Comparison of ENCODE assay signal across 15 cellular contexts in genomic region chr18:47799376-47799775, GRCh38.
DNase-seq lines count a peak whose midpoint lies in the region; ATAC-seq and TF ChIP-seq lines count a peak whose summit lies in the region.
"Had no signal": no experiment of that assay in that cellular context is flagged by ENCODE, and none has a peak within 500 bp of the region (broad histone marks: within the 10 kb centered on the region; RNA-seq: fewer than 3 reads in every experiment).

No MANE protein-coding gene starts in this region.

- H3K4me3 ChIP-seq in HEK293 (ENCODE audit: low read depth, low read length): no peak overlapping the region

- TF ChIP-seq CTCF in HEK293 (tag by site-specific recombination; IDR thresholded peaks at IDR 0.05) (no peak), endothelial cell (IDR thresholded peaks at IDR 0.05; ENCODE audit: unreplicated experiment) (no peak), mesothelial cell of epicardium (IDR thresholded peaks at IDR 0.05; ENCODE audit: unreplicated experiment) (no peak), type B pancreatic cell (conservative IDR thresholded peaks at IDR 0.05) (no peak)

- H3K27ac Mint-ChIP-seq in endothelial cell (ENCODE audit: unreplicated experiment): peak overlapping the region; percentile 91
- H3K27ac Mint-ChIP-seq in mesothelial cell of epicardium: peak overlapping the region; percentile 58
- H3K27ac Mint-ChIP-seq in type B pancreatic cell: no peak overlapping the region
- H3K27ac Mint-ChIP-seq: B cell; CD4-positive, alpha-beta memory T cell had no signal

- no peak for DNase-seq in endothelial cell (ENCODE audit: low spot score)
- no peak for DNase-seq in mesothelial cell of epicardium (ENCODE audit: low spot score in 2 of 2, unreplicated experiment in 2 of 2)
- no peak for DNase-seq in HT-29 (ENCODE audit: low spot score)
- DNase-seq in DMS79 treated with DMSO at 0.1 percent for 48 hours (lab: John Stamatoyannopoulos, UW): no peak
- no peak for DNase-seq in type B pancreatic cell (ENCODE audit: extremely low spot score, unreplicated experiment)
- DNase-seq: CD4-positive, alpha-beta memory T cell; DMS153; DND-41; GF-D8; HCEC 1CT had no signal

- H3K4me3 Mint-ChIP-seq in endothelial cell (ENCODE audit: unreplicated experiment) (no peak overlapping the region), mesothelial cell of epicardium (no peak overlapping the region), type B pancreatic cell (no peak overlapping the region)
- H3K4me3 Mint-ChIP-seq: B cell; CD4-positive, alpha-beta memory T cell had no signal

- no peak for ATAC-seq in GM21390 (IDR thresholded peaks at IDR 0.05; ENCODE audit: unreplicated experiment)

- no peaks in the 10 kb centered on the region for H3K9me3 ChIP-seq in HEK293 (ENCODE audit: control insufficient read depth, insufficient read depth, low read depth, low read length)

- POLR2A ChIA-PET in HEK293 (lab: Yijun Ruan, JAX): no interaction called here

- H3K9me3 Mint-ChIP-seq in endothelial cell (ENCODE audit: unreplicated experiment) (no peaks in the 10 kb centered on the region), mesothelial cell of epicardium (no peaks in the 10 kb centered on the region), type B pancreatic cell (no peaks in the 10 kb centered on the region)

- no peaks in the 10 kb centered on the region for H3K4me1 ChIP-seq in HEK293 (ENCODE audit: control insufficient read depth, insufficient read depth, low read length)

- peaks cover 6% of the 10 kb centered on the region for H3K27me3 Mint-ChIP-seq in endothelial cell (ENCODE audit: unreplicated experiment)
- H3K27me3 Mint-ChIP-seq in mesothelial cell of epicardium (ENCODE audit: low read depth): peaks cover 25% of the 10 kb centered on the region
- peaks cover 41% of the 10 kb centered on the region for H3K27me3 Mint-ChIP-seq in type B pancreatic cell

- H3K27ac ChIP-seq in HEK293 (ENCODE audit: extremely low read depth, low read depth, low read length): no peak overlapping the region
- H3K27ac ChIP-seq: C4-2B, HL-60 had no signal

- peaks cover 34% of the 10 kb centered on the region for H3K4me1 Mint-ChIP-seq in endothelial cell (ENCODE audit: unreplicated experiment)
- peaks cover 56% of the 10 kb centered on the region for H3K4me1 Mint-ChIP-seq in mesothelial cell of epicardium
- H3K4me1 Mint-ChIP-seq in type B pancreatic cell (ENCODE audit: unreplicated experiment): no peaks in the 10 kb centered on the region
- H3K4me1 Mint-ChIP-seq: B cell; CD4-positive, alpha-beta memory T cell had no signal

- no peaks in the 10 kb centered on the region for H3K36me3 ChIP-seq in HEK293 (ENCODE audit: control insufficient read depth in 2 of 2, insufficient read depth in 1 of 2, low read length in 2 of 2)

- CTCF ChIA-PET in HEK293 (lab: Yijun Ruan, JAX): interaction anchor here (0.6 to 0.9 kb wide), 2 partner anchors 45 to 223 kb away, joined by 4 read pairs; no protein-coding TSS in a partner anchor

- H3K36me3 Mint-ChIP-seq in endothelial cell (ENCODE audit: low read depth, unreplicated experiment) (peaks cover 12% of the 10 kb centered on the region), mesothelial cell of epicardium (no peaks in the 10 kb centered on the region), type B pancreatic cell (no peaks in the 10 kb centered on the region)
- H3K36me3 Mint-ChIP-seq: CD4-positive, alpha-beta memory T cell had no signal

TF ChIP-seq in HEK293, 187 proteins besides CTCF, POLR2A, EP300 and RAD21:
- TF ChIP-seq MEIS1 (CRISPR knock-in tag; IDR thresholded peaks at IDR 0.05; ENCODE audit: borderline replicate concordance) (no peak), KLF17 (tag by site-specific recombination; IDR thresholded peaks at IDR 0.05) (no peak), KLF1 (tag by site-specific recombination; IDR thresholded peaks at IDR 0.05) (peak; percentile 86), ZNF335 (tag by site-specific recombination; conservative IDR thresholded peaks at IDR 0.05) (no peak), YY1 (tag by site-specific recombination; IDR thresholded peaks at IDR 0.05) (no peak), SETDB1 (IDR thresholded peaks at IDR 0.05; ENCODE audit: insufficient read length, low read length) (no peak)
